10 cellular contexts compared by ENCODE assay signal in genomic region chr14:93081875-93082570, GRCh38. TPM values are rescaled to one million over a fixed set of nuclear protein-coding genes. Genes with fewer than 3 reads are reported as not detected.
A peak's percentile ranks its signal among the peaks of the same experiment; 100 is the strongest.
DNase-seq lines count a peak whose midpoint lies in the region; ATAC-seq lines count a peak whose summit lies in the region.
"Had no signal": no experiment of that assay in that cellular context is flagged by ENCODE, and none has a peak within 500 bp of the region (broad histone marks: within the 10 kb centered on the region; RNA-seq: fewer than 3 reads in every experiment).

No MANE protein-coding gene starts in this region.

- peak overlapping the region; percentile 33 for H3K27ac Mint-ChIP-seq in activated CD4-positive, alpha-beta T cell treated with anti-CD3 and anti-CD28 coated beads, Interleukin-2, amount 10 ng/mL, durations not matched to agents 7 days and 5 days

- no peak for DNase-seq in activated CD4-positive, alpha-beta T cell treated with anti-CD3 and anti-CD28 coated beads, Interleukin-2, amount 10 ng/mL, durations not matched to agents 7 days and 5 days
- no peak for DNase-seq in effector memory CD4-positive, alpha-beta T cell
- DNase-seq in stimulated activated CD8-positive, alpha-beta memory T cell treated with anti-CD3 and anti-CD28 coated beads, Interleukin-4, amount 100 ng/mL, for 24 hours (ENCODE audit: low read depth), result peak; percentile 51
- no peak for DNase-seq in mesenteric fat pad (ENCODE audit: low spot score)
- DNase-seq: cerebellar nuclear complex, occipital lobe had no signal

- no peak overlapping the region for H3K4me3 Mint-ChIP-seq in activated CD4-positive, alpha-beta T cell treated with anti-CD3 and anti-CD28 coated beads, Interleukin-2, amount 10 ng/mL, durations not matched to agents 7 days and 5 days

- H3K4me3 ChIP-seq in effector memory CD4-positive, alpha-beta T cell (ENCODE audit: insufficient read depth, low read depth, low read length, poor library complexity, severe bottlenecking), result no peak overlapping the region
- H3K4me3 ChIP-seq: hepatocyte had no signal

- no peaks in the 10 kb centered on the region for H3K9me3 Mint-ChIP-seq in activated CD4-positive, alpha-beta T cell treated with anti-CD3 and anti-CD28 coated beads, Interleukin-2, amount 10 ng/mL, durations not matched to agents 7 days and 5 days

- no peaks in the 10 kb centered on the region for H3K36me3 ChIP-seq in effector memory CD4-positive, alpha-beta T cell (ENCODE audit: control insufficient read depth, insufficient read depth, low read length)

- H3K4me1 ChIP-seq in effector memory CD4-positive, alpha-beta T cell (ENCODE audit: control insufficient read depth, insufficient read depth, low read length, poor library complexity, severe bottlenecking), result peaks cover 12% of the 10 kb centered on the region

- peaks cover 40% of the 10 kb centered on the region for H3K4me1 Mint-ChIP-seq in activated CD4-positive, alpha-beta T cell treated with anti-CD3 and anti-CD28 coated beads, Interleukin-2, amount 10 ng/mL, durations not matched to agents 7 days and 5 days

- H3K9me3 ChIP-seq in effector memory CD4-positive, alpha-beta T cell (ENCODE audit: control insufficient read depth, low read length), result no peaks in the 10 kb centered on the region

- peak overlapping the region; percentile 14 for H3K27ac ChIP-seq in effector memory CD4-positive, alpha-beta T cell (ENCODE audit: insufficient read depth, low read length, poor library complexity, severe bottlenecking)
- H3K27ac ChIP-seq: hepatocyte had no signal

- no peaks in the 10 kb centered on the region for H3K27me3 Mint-ChIP-seq in activated CD4-positive, alpha-beta T cell treated with anti-CD3 and anti-CD28 coated beads, Interleukin-2, amount 10 ng/mL, durations not matched to agents 7 days and 5 days

- CTCF ChIA-PET in activated CD4-positive, alpha-beta T cell treated with anti-CD3 and anti-CD28 coated beads, Interleukin-2, amount 10 ng/mL, durations not matched to agents 7 days and 5 days (lab: Charles Lee), result interaction anchor here (1.2 to 1.3 kb wide), 2 partner anchors 31 to 33 kb away, joined by 3 read pairs; no protein-coding TSS in a partner anchor

- no peaks in the 10 kb centered on the region for H3K27me3 ChIP-seq in effector memory CD4-positive, alpha-beta T cell (replicated peaks; ENCODE audit: control insufficient read depth, insufficient read depth, low read length, poor library complexity, severe bottlenecking)
- H3K27me3 ChIP-seq: hepatocyte had no signal

- peak; percentile 47 for ATAC-seq in HG03066 (IDR thresholded peaks at IDR 0.05; ENCODE audit: low read depth, unreplicated experiment)
- ATAC-seq in HG02870 (IDR thresholded peaks at IDR 0.05; ENCODE audit: unreplicated experiment), result no peak
- ATAC-seq in HG03565 (IDR thresholded peaks at IDR 0.05; ENCODE audit: unreplicated experiment), result no peak

- H3K36me3 Mint-ChIP-seq in activated CD4-positive, alpha-beta T cell treated with anti-CD3 and anti-CD28 coated beads, Interleukin-2, amount 10 ng/mL, durations not matched to agents 7 days and 5 days (ENCODE audit: low read depth), result peaks cover 3% of the 10 kb centered on the region

- POLR2A ChIA-PET in activated CD4-positive, alpha-beta T cell treated with anti-CD3 and anti-CD28 coated beads, Interleukin-2, amount 10 ng/mL, durations not matched to agents 7 days and 5 days (lab: Charles Lee), result no interaction called here

RNA-seq across cellular contexts. Expression of gene ITPK1, which starts 33.7 kb away (rescaled TPM):
- total RNA-seq in activated CD4-positive, alpha-beta T cell treated with anti-CD3 and anti-CD28 coated beads, Interleukin-2, amount 10 ng/mL, durations not matched to agents 7 days and 5 days, result 10 to 100 TPM; 63.7 to 71.0 TPM
- 267 TPM for total RNA-seq in mesenteric fat pad
